ENCODE assay signal across 23 cellular contexts in the genomic region with DNA sequence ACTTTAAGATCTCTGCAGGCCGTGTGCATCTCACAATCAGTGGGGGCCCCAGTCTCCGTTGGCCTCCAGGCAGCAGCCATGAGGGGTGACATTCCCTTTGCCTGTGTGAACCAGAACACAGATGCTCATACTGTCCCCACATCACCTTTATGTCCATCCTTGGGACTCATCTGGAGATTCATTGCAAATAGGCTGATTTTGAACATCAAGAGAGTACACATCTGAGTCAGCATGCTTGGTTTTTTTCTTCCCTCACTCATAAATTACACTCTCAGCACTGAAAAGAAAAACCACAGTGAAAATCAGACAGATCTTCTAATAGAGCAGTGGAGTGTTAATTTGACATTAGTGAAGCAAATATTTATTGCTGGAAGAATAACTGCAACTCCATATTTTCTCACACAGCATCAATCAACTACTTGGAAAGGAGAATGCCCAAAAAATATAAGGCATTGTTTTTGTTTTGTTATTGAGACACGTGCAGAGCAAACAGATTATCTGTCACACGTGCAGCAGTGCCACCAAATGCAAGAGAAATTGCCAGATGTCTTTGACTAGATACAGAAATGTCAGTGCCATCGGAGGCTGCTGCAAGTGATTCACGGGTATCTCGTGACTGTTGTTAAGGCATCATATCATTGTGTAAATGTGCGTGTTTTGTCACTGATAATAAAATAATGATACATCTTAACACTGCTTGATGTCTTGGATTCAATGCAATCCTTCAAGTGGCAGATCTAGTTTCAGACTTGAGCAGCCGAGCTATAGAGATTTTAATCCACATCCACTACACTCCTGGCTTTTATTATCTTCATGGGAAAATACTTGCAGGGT. TPM values are rescaled to one million over a fixed set of nuclear protein-coding genes. Genes with fewer than 3 reads are reported as not detected.
"Had no signal": no experiment of that assay in that cellular context is flagged by ENCODE, and none has a peak within 500 bp of the region (broad histone marks: within the 10 kb centered on the region; RNA-seq: fewer than 3 reads in every experiment).

No MANE protein-coding gene starts in this region.

- H3K9me3 Mint-ChIP-seq: activated naive CD8-positive, alpha-beta T cell treated with anti-CD3 and anti-CD28 coated beads, Interleukin-2, amount 10 ng/mL, durations not matched to agents 7 days and 5 days; activated T-cell treated with anti-CD3 and anti-CD28 coated beads, Interleukin-2, amount 50 U/mL, for 24 hours; activated T-helper 2 cell treated with anti-CD3 and anti-CD28 coated beads, Interferon-gamma antibody, Interleukin-2, Interleukin-4, amounts not matched to agents 10 μg/mL and 5 μg/mL and 100 μg/mL, durations not matched to agents 14 hours and 24 hours and 36 hours had no signal

- H3K27ac Mint-ChIP-seq: activated CD4-positive, alpha-beta T cell treated with anti-CD3 and anti-CD28 coated beads, Interleukin-2, amount 10 ng/mL, durations not matched to agents 7 days and 5 days; activated CD8-positive, alpha-beta T cell treated with anti-CD3 and anti-CD28 coated beads, Interleukin-2, amount 10 ng/mL, durations not matched to agents 7 days and 5 days; activated naive CD8-positive, alpha-beta T cell treated with anti-CD3 and anti-CD28 coated beads, Interleukin-2, amount 10 ng/mL, durations not matched to agents 7 days and 5 days; activated T-cell treated with anti-CD3 and anti-CD28 coated beads, Interleukin-2, amount 50 U/mL, for 24 hours; activated T-helper 2 cell treated with anti-CD3 and anti-CD28 coated beads, Interferon-gamma antibody, Interleukin-2, Interleukin-4, amounts not matched to agents 10 μg/mL and 5 μg/mL and 100 μg/mL, durations not matched to agents 14 hours and 24 hours and 36 hours had no signal

- H3K4me1 Mint-ChIP-seq: activated CD4-positive, alpha-beta T cell treated with anti-CD3 and anti-CD28 coated beads, Interleukin-2, amount 10 ng/mL, durations not matched to agents 7 days and 5 days; activated naive CD8-positive, alpha-beta T cell treated with anti-CD3 and anti-CD28 coated beads, Interleukin-2, amount 10 ng/mL, durations not matched to agents 7 days and 5 days had no signal

- DNase-seq: activated CD4-positive, alpha-beta T cell treated with anti-CD3 and anti-CD28 coated beads, Interleukin-2, amount 10 ng/mL, durations not matched to agents 7 days and 5 days; activated CD8-positive, alpha-beta T cell treated with anti-CD3 and anti-CD28 coated beads, Interleukin-2, amount 10 ng/mL, durations not matched to agents 7 days and 5 days; activated naive CD4-positive, alpha-beta T cell treated with Interleukin-2 at 50 U/mL for 16 hours; activated naive CD8-positive, alpha-beta T cell treated with anti-CD3 and anti-CD28 coated beads, Interleukin-2, amount 10 ng/mL, durations not matched to agents 7 days and 5 days; activated T-cell treated with anti-CD3 and anti-CD28 coated beads, Interleukin-2, amount 50 U/mL, for 24 hours; body of pancreas; cortex of kidney; effector CD4-positive, alpha-beta T cell; heart right ventricle; left lung; mammary epithelial cell; stimulated activated CD4-positive, alpha-beta T cell treated with anti-CD3 and anti-CD28 coated beads, Interleukin-12 subunit alpha, Interleukin-12 subunit beta, amount 100 ng/mL, for 4 hours; stimulated activated CD4-positive, alpha-beta T cell treated with anti-CD3 and anti-CD28 coated beads, Interleukin-1b, Interleukin-23, amount 100 ng/mL, for 48 hours; stimulated activated CD8-positive, alpha-beta memory T cell treated with anti-CD3 and anti-CD28 coated beads, Interleukin-4, amount 100 ng/mL, for 48 hours; stimulated activated naive CD4-positive, alpha-beta T cell; T-helper 9 cell; uterus had no signal

- H3K36me3 Mint-ChIP-seq: activated naive CD8-positive, alpha-beta T cell treated with anti-CD3 and anti-CD28 coated beads, Interleukin-2, amount 10 ng/mL, durations not matched to agents 7 days and 5 days had no signal

- H3K27ac ChIP-seq: body of pancreas, gastroesophageal sphincter, heart right ventricle, left lung, neural progenitor cell, prostate gland, right atrium auricular region, tibial nerve, uterus had no signal

- H3K4me3 Mint-ChIP-seq: activated CD4-positive, alpha-beta T cell treated with anti-CD3 and anti-CD28 coated beads, Interleukin-2, amount 10 ng/mL, durations not matched to agents 7 days and 5 days; activated CD8-positive, alpha-beta T cell treated with anti-CD3 and anti-CD28 coated beads, Interleukin-2, amount 10 ng/mL, durations not matched to agents 7 days and 5 days; activated naive CD8-positive, alpha-beta T cell treated with anti-CD3 and anti-CD28 coated beads, Interleukin-2, amount 10 ng/mL, durations not matched to agents 7 days and 5 days; activated T-cell treated with anti-CD3 and anti-CD28 coated beads, Interleukin-2, amount 50 U/mL, for 24 hours; neural progenitor cell had no signal

RNA-seq across cellular contexts. Expression of a gene that starts 10.9 kb away (rescaled TPM):
- total RNA-seq: activated CD4-positive, alpha-beta T cell treated with anti-CD3 and anti-CD28 coated beads, Interleukin-2, amount 10 ng/mL, durations not matched to agents 7 days and 5 days; activated CD8-positive, alpha-beta T cell treated with anti-CD3 and anti-CD28 coated beads, Interleukin-2, amount 10 ng/mL, durations not matched to agents 7 days and 5 days; activated naive CD8-positive, alpha-beta T cell treated with anti-CD3 and anti-CD28 coated beads, Interleukin-2, amount 10 ng/mL, durations not matched to agents 7 days and 5 days; activated T-helper 2 cell treated with anti-CD3 and anti-CD28 coated beads, Interferon-gamma antibody, Interleukin-2, Interleukin-4, amounts not matched to agents 10 μg/mL and 5 μg/mL and 100 μg/mL, durations not matched to agents 14 hours and 24 hours and 36 hours had no signal
